Comparison of ENCODE assay signal across 39 cellular contexts in genomic region chr5:120314201-120314600, GRCh38.
DNase-seq lines count a peak whose midpoint lies in the region; ATAC-seq and TF ChIP-seq lines count a peak whose summit lies in the region.
"Had no signal": no experiment of that assay in that cellular context is flagged by ENCODE, and none has a peak within 500 bp of the region (broad histone marks: within the 10 kb centered on the region; RNA-seq: fewer than 3 reads in every experiment).

No MANE protein-coding gene starts in this region.

- BruUV-seq in MCF 10A (replicated peaks; lab: Mats Ljungman, UMichigan), result no TSS peak

- no peaks in the 10 kb centered on the region for H3K9me3 ChIP-seq in breast epithelium
- no peaks in the 10 kb centered on the region for H3K9me3 ChIP-seq in heart left ventricle
- H3K9me3 ChIP-seq: adrenal gland, BE2C, colonic mucosa, gastroesophageal sphincter, mucosa of descending colon, Peyer's patch, psoas muscle had no signal

- H3K36me3 Mint-ChIP-seq in MCF 10A (ENCODE audit: insufficient read depth, unreplicated experiment) (no peaks in the 10 kb centered on the region), nephron progenitor cell (ENCODE audit: low read depth) (no peaks in the 10 kb centered on the region)
- no peaks in the 10 kb centered on the region for H3K36me3 Mint-ChIP-seq in activated CD4-positive, alpha-beta memory T cell treated with anti-CD3 and anti-CD28 coated beads for 36 hours
- H3K36me3 Mint-ChIP-seq: CD8-positive, alpha-beta memory T cell; natural killer cell had no signal

- TF ChIP-seq POLR2A in breast epithelium (IDR thresholded peaks at IDR 0.05) (no peak), heart left ventricle (IDR thresholded peaks at IDR 0.05) (no peak)

- H3K4me1 ChIP-seq in breast epithelium, result no peaks in the 10 kb centered on the region
- H3K4me1 ChIP-seq in heart left ventricle, result no peaks in the 10 kb centered on the region
- H3K4me1 ChIP-seq: adrenal gland, BE2C, colonic mucosa, gastroesophageal sphincter, Peyer's patch, psoas muscle had no signal

- H3K27me3 Mint-ChIP-seq in MCF 10A (ENCODE audit: insufficient read depth, unreplicated experiment), result no peaks in the 10 kb centered on the region
- no peaks in the 10 kb centered on the region for H3K27me3 Mint-ChIP-seq in activated CD4-positive, alpha-beta memory T cell treated with anti-CD3 and anti-CD28 coated beads for 36 hours
- no peaks in the 10 kb centered on the region for H3K27me3 Mint-ChIP-seq in nephron progenitor cell (ENCODE audit: low read depth, poor library complexity)
- H3K27me3 Mint-ChIP-seq: activated CD4-positive, alpha-beta memory T cell treated with anti-CD3 and anti-CD28 coated beads, Interleukin-2, amount 10 ng/mL, durations not matched to agents 7 days and 5 days; CD8-positive, alpha-beta memory T cell had no signal

- POLR2A ChIA-PET in MCF 10A (lab: Yijun Ruan, JAX), result interaction anchor here (0.7 kb wide), 1 partner anchor 175 kb away, joined by 3 read pairs; no protein-coding TSS in a partner anchor
- POLR2A ChIA-PET in activated CD4-positive, alpha-beta memory T cell treated with anti-CD3 and anti-CD28 coated beads for 36 hours (lab: Charles Lee), result no interaction called here

- DNase-seq in MCF 10A (ENCODE audit: unreplicated experiment) (peak; percentile 33), breast epithelium (ENCODE audit: low spot score in 2 of 2) (no peak), astrocyte of the spinal cord (ENCODE audit: low read depth, low spot score) (peak; percentile 44), fibroblast of pulmonary artery (ENCODE audit: low read depth) (peak; percentile 41), heart left ventricle (no peak), iPS-NIHi7 (ENCODE audit: extremely low spot score) (no peak), nephron progenitor cell (no peak)
- DNase-seq in activated CD4-positive, alpha-beta memory T cell treated with anti-CD3 and anti-CD28 coated beads for 36 hours, result no peak
- DNase-seq: activated CD4-positive, alpha-beta memory T cell treated with anti-CD3 and anti-CD28 coated beads, Interleukin-2, amount 10 ng/mL, durations not matched to agents 7 days and 5 days; activated CD4-positive, CD25-positive, alpha-beta regulatory T cell treated with anti-CD3 and anti-CD28 coated beads, Interleukin-2, amount 50 U/mL, for 72 hours; activated CD8-positive, alpha-beta memory T cell treated with anti-CD3 and anti-CD28 coated beads, Interleukin-2, amount 50 U/mL, for 48 hours; activated naive CD4-positive, alpha-beta T cell treated with anti-CD3 and anti-CD28 coated beads for 36 hours; adrenal gland; BE2C; CD8-positive, alpha-beta memory T cell; colonic mucosa; DMS 273 treated with DMSO at 0.1 percent for 48 hours; effector CD8-positive, alpha-beta T cell; EL; left colon; MM.1S; mucosa of descending colon; natural killer cell; NCI-H1417 treated with DMSO at 0.1 percent for 48 hours; NCI-H2081; NCI-H446 treated with DMSO at 0.1 percent for 48 hours; NCI-H82; occipital lobe; Peyer's patch; psoas muscle; SHP77 treated with DMSO at 0.1 percent for 48 hours; stimulated activated CD4-positive, alpha-beta T cell treated with anti-CD3 and anti-CD28 coated beads, Interleukin-15, amount 100 ng/mL, for 24 hours; stimulated activated CD4-positive, alpha-beta T cell treated with anti-CD3 and anti-CD28 coated beads, Interleukin-4, amount 100 ng/mL, for 4 hours; trophoblast cell had no signal

- in situ Hi-C loops in astrocyte of the spinal cord (cut with HindIII; ENCODE audit: low sequenced_read_pairs), result no loop called here

- no peak for TF ChIP-seq CTCF in MCF 10A (IDR thresholded peaks at IDR 0.05; ENCODE audit: unreplicated experiment)
- TF ChIP-seq CTCF in breast epithelium (IDR thresholded peaks at IDR 0.05), result no peak
- TF ChIP-seq CTCF in astrocyte of the spinal cord (IDR thresholded peaks at IDR 0.05; ENCODE audit: low read depth, low read length), result no peak
- TF ChIP-seq CTCF in fibroblast of pulmonary artery (IDR thresholded peaks at IDR 0.05; ENCODE audit: low read length, missing control alignments), result no peak
- no peak for TF ChIP-seq CTCF in heart left ventricle (IDR thresholded peaks at IDR 0.05)
- TF ChIP-seq CTCF in nephron progenitor cell (IDR thresholded peaks at IDR 0.05), result no peak

- CTCF ChIA-PET in MCF 10A (lab: Yijun Ruan, JAX), result no interaction called here
- CTCF ChIA-PET in activated CD4-positive, alpha-beta memory T cell treated with anti-CD3 and anti-CD28 coated beads for 36 hours (lab: Charles Lee), result no interaction called here

- ATAC-seq in heart left ventricle, result no peak
- ATAC-seq: gastroesophageal sphincter, K562, left colon, mucosa of descending colon, natural killer cell, psoas muscle had no signal

- H3K27ac Mint-ChIP-seq in MCF 10A (ENCODE audit: low read depth, unreplicated experiment), result peak overlapping the region; percentile 30
- no peak overlapping the region for H3K27ac Mint-ChIP-seq in activated CD4-positive, alpha-beta memory T cell treated with anti-CD3 and anti-CD28 coated beads for 36 hours
- no peak overlapping the region for H3K27ac Mint-ChIP-seq in nephron progenitor cell
- H3K27ac Mint-ChIP-seq: activated CD4-positive, alpha-beta memory T cell treated with anti-CD3 and anti-CD28 coated beads, Interleukin-2, amount 10 ng/mL, durations not matched to agents 7 days and 5 days; activated naive CD4-positive, alpha-beta T cell treated with anti-CD3 and anti-CD28 coated beads for 36 hours; activated T-helper 1 cell treated with anti-CD3 and anti-CD28 coated beads, Interleukin-12 subunit alpha, Interleukin-12 subunit beta, Interleukin-2, Interleukin-4 antibody, amounts not matched to agents 30 ng/mL and 10 ng/mL and 1 ng/mL, durations not matched to agents 14 hours and 24 hours and 36 hours; CD8-positive, alpha-beta memory T cell; natural killer cell had no signal

- intact Hi-C loops in MCF 10A (cut with micrococcal nuclease) (no loop called here), breast epithelium (cut with DNase I; ENCODE audit: low total_unique reads) (no loop called here), heart left ventricle (cut with DNase I) (no loop called here)
- intact Hi-C loops in activated CD4-positive, alpha-beta memory T cell treated with anti-CD3 and anti-CD28 coated beads for 36 hours (cut with micrococcal nuclease), result no loop called here

- H3K27ac ChIP-seq in breast epithelium (no peak overlapping the region), heart left ventricle (no peak overlapping the region)
- H3K27ac ChIP-seq: adrenal gland, cardiac muscle cell, colonic mucosa, gastroesophageal sphincter, hepatocyte, Peyer's patch, psoas muscle had no signal

- H3K9me3 Mint-ChIP-seq in MCF 10A (ENCODE audit: unreplicated experiment) (peaks cover 17% of the 10 kb centered on the region), nephron progenitor cell (peaks cover 17% of the 10 kb centered on the region)
- peaks cover 3% of the 10 kb centered on the region for H3K9me3 Mint-ChIP-seq in activated CD4-positive, alpha-beta memory T cell treated with anti-CD3 and anti-CD28 coated beads for 36 hours
- H3K9me3 Mint-ChIP-seq: activated T-helper 1 cell treated with anti-CD3 and anti-CD28 coated beads, Interleukin-12 subunit alpha, Interleukin-12 subunit beta, Interleukin-2, Interleukin-4 antibody, amounts not matched to agents 30 ng/mL and 10 ng/mL and 1 ng/mL, durations not matched to agents 14 hours and 24 hours and 36 hours had no signal

- H3K27me3 ChIP-seq in breast epithelium (no peaks in the 10 kb centered on the region), heart left ventricle (no peaks in the 10 kb centered on the region)
- H3K27me3 ChIP-seq: adrenal gland, BE2C, cardiac muscle cell, colonic mucosa, gastroesophageal sphincter, hepatocyte, Peyer's patch had no signal

- H3K36me3 ChIP-seq in breast epithelium (no peaks in the 10 kb centered on the region), heart left ventricle (no peaks in the 10 kb centered on the region)
- H3K36me3 ChIP-seq: adrenal gland, BE2C, cardiac muscle cell, colonic mucosa, gastroesophageal sphincter, Peyer's patch had no signal

- H3K4me3 Mint-ChIP-seq in MCF 10A (ENCODE audit: unreplicated experiment) (no peak overlapping the region), nephron progenitor cell (no peak overlapping the region)
- H3K4me3 Mint-ChIP-seq in activated CD4-positive, alpha-beta memory T cell treated with anti-CD3 and anti-CD28 coated beads for 36 hours, result no peak overlapping the region
- H3K4me3 Mint-ChIP-seq: activated CD4-positive, alpha-beta memory T cell treated with anti-CD3 and anti-CD28 coated beads, Interleukin-2, amount 10 ng/mL, durations not matched to agents 7 days and 5 days; activated naive CD4-positive, alpha-beta T cell treated with anti-CD3 and anti-CD28 coated beads for 36 hours; activated T-helper 1 cell treated with anti-CD3 and anti-CD28 coated beads, Interleukin-12 subunit alpha, Interleukin-12 subunit beta, Interleukin-2, Interleukin-4 antibody, amounts not matched to agents 30 ng/mL and 10 ng/mL and 1 ng/mL, durations not matched to agents 14 hours and 24 hours and 36 hours; CD8-positive, alpha-beta memory T cell; natural killer cell had no signal

- H3K4me3 ChIP-seq in breast epithelium, result no peak overlapping the region
- H3K4me3 ChIP-seq in astrocyte of the spinal cord (ENCODE audit: low read depth, low read length), result no peak overlapping the region
- H3K4me3 ChIP-seq in fibroblast of pulmonary artery (replicated peaks; ENCODE audit: low read depth, low read length), result no peak overlapping the region
- H3K4me3 ChIP-seq in heart left ventricle, result no peak overlapping the region
- H3K4me3 ChIP-seq: adrenal gland, cardiac muscle cell, colonic mucosa, gastroesophageal sphincter, hepatocyte, K562, mucosa of descending colon, Peyer's patch, psoas muscle had no signal

- peaks cover 6% of the 10 kb centered on the region for H3K4me1 Mint-ChIP-seq in MCF 10A (ENCODE audit: insufficient read depth, unreplicated experiment)
- H3K4me1 Mint-ChIP-seq in activated CD4-positive, alpha-beta memory T cell treated with anti-CD3 and anti-CD28 coated beads for 36 hours (ENCODE audit: low read depth), result no peaks in the 10 kb centered on the region
- no peaks in the 10 kb centered on the region for H3K4me1 Mint-ChIP-seq in nephron progenitor cell
- H3K4me1 Mint-ChIP-seq: activated CD4-positive, alpha-beta memory T cell treated with anti-CD3 and anti-CD28 coated beads, Interleukin-2, amount 10 ng/mL, durations not matched to agents 7 days and 5 days; CD8-positive, alpha-beta memory T cell; natural killer cell had no signal

Comparison
In these comparisons a context has a peak if more than half of its experiments do, and no peak if none do; other contexts are left out.
1. DNase-seq: peak in MCF 10A (single experiment), astrocyte of the spinal cord (single experiment) and fibroblast of pulmonary artery (single experiment); none in breast epithelium (0 of 2), heart left ventricle (0 of 5), iPS-NIHi7 (single experiment), activated CD4-positive, alpha-beta memory T cell treated with anti-CD3 and anti-CD28 coated beads for 36 hours (single experiment) and nephron progenitor cell (single experiment).